12 cellular contexts compared by ENCODE assay signal in the genomic region with DNA sequence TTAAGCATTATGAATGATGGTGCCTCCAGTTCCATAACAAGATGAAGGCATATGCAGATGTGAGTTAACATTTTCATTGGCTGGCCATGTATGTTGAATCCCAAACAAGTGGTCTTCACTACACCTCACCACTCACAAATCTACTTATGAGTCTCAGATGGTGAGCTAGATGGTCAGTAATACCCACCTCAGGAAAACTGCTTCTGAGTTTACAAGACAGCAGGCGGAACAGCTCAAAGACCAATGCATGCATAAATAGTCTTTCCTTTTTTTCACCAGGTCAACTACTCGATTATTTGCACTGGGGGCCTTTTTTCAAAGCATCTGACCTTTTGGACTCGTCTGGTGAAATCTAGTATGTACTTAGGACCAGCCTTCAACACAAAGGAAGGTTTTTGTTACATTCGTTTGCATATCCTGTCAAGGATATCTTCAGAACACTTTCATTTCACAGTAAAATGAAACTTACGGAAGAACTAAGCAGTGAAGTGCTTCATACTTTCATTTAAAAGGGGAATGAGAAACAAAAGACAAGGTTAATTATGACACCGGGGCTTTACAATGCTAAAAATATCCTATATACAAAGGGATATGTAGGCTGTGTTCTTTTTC. TPM values are rescaled to one million over a fixed set of nuclear protein-coding genes. Genes with fewer than 3 reads are reported as not detected.
DNase-seq lines count a peak whose midpoint lies in the region; ATAC-seq and TF ChIP-seq lines count a peak whose summit lies in the region.
"Had no signal": no experiment of that assay in that cellular context is flagged by ENCODE, and none has a peak within 500 bp of the region (broad histone marks: within the 10 kb centered on the region; RNA-seq: fewer than 3 reads in every experiment).

No MANE protein-coding gene starts in this region.

- no peaks in the 10 kb centered on the region for H3K9me3 ChIP-seq in right lobe of liver

- H3K27ac ChIP-seq in right lobe of liver: no peak overlapping the region
- H3K27ac ChIP-seq: 22Rv1, HL-60 had no signal

- no peaks in the 10 kb centered on the region for H3K27me3 ChIP-seq in right lobe of liver

- intact Hi-C loops in right lobe of liver (cut with DNase I): no loop called here
- intact Hi-C loops in left cardiac atrium (cut with DNase I): no loop called here

- H3K36me3 ChIP-seq in right lobe of liver: no peaks in the 10 kb centered on the region

- TF ChIP-seq POLR2A in right lobe of liver (IDR thresholded peaks at IDR 0.05): no peak

- TF ChIP-seq CTCF in right lobe of liver (IDR thresholded peaks at IDR 0.05): no peak

- H3K4me3 ChIP-seq in right lobe of liver: no peak overlapping the region

- no peaks in the 10 kb centered on the region for H3K4me1 ChIP-seq in right lobe of liver

- WGBS in right lobe of liver (ENCODE audit: insufficient coverage, low coverage, low lambda C conversion rate, missing lambda C conversion rate): 22% methylated on average over 6 of the region's 6 CpGs

- ATAC-seq in GM21576 (IDR thresholded peaks at IDR 0.05; ENCODE audit: unreplicated experiment) (peak; percentile 96), HG03457 (IDR thresholded peaks at IDR 0.05; ENCODE audit: unreplicated experiment) (peak; percentile 83), right lobe of liver (peak in 3 of 4 donors; percentile 28 to 45 (median 33)), left cardiac atrium (no peak)
- ATAC-seq: Panc1 had no signal

- DNase-seq in DMS53 (lab: John Stamatoyannopoulos, UW) (peak; percentile 3), DMS53 treated with DMSO at 0.1 percent for 48 hours (lab: John Stamatoyannopoulos, UW; ENCODE audit: unreplicated experiment) (no peak), right lobe of liver (no peak), left cardiac atrium (no peak), SK-N-DZ (ENCODE audit: low spot score) (no peak), NCI-H510A treated with DMSO at 0.1 percent for 48 hours (lab: John Stamatoyannopoulos, UW) (no peak)
- DNase-seq: nucleus accumbens had no signal

RNA-seq across cellular contexts. Expression of a gene that starts 23.1 kb away (rescaled TPM):
- under 1 TPM; 0.10 to 0.58 (median 0.15) TPM for total RNA-seq in right lobe of liver
- total RNA-seq in left cardiac atrium: under 1 TPM; 0.73 to 0.91 TPM
- polyA plus RNA-seq in SK-N-DZ (2014; cell fraction: cytosol; rRNA removed): not detected in 2 replicates
- polyA plus RNA-seq in SK-N-DZ (2014; cell fraction: nucleus; rRNA removed): not detected in 2 replicates

RNA-seq across cellular contexts. Expression of a gene that starts 52.6 kb away (rescaled TPM):
- total RNA-seq in right lobe of liver: 10 to 100 TPM; 13.9 to 17.9 (median 15.0) TPM
- 1 to 10 TPM; 7.7 to 8.9 TPM for total RNA-seq in left cardiac atrium
- polyA plus RNA-seq in SK-N-DZ (2014; cell fraction: cytosol; rRNA removed): 38.3 and 39.6 TPM in 2 replicates
- 21.3 and 26.7 TPM in 2 replicates for polyA plus RNA-seq in SK-N-DZ (2014; cell fraction: nucleus; rRNA removed)

Comparison
In these comparisons a context has a peak if more than half of its experiments do, and no peak if none do; other contexts are left out.
1. ATAC-seq: peak in GM21576 (single experiment), HG03457 (single experiment) and right lobe of liver (3 of 4); none in left cardiac atrium (0 of 2).